24 cellular contexts compared by ENCODE assay signal in the genomic region with DNA sequence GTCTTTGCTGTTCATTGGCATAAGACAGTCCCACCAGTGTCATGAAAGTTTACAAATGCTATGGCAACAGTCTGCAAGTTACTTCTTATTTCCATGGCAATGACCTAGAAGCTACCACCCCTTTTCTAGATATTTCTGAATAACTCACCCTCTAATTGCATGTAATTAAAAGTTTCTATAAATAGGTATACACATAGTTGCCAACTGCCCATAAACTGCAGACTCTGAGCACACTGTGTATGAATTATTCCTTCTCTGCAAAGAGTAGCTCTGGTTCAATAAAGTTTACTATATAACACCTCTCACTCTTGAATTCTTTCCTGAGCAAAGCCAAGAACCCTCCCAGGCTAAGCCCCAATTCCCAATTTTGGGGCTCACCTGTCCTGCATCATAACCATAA.
"Had no signal": no experiment of that assay in that cellular context is flagged by ENCODE, and none has a peak within 500 bp of the region (broad histone marks: within the 10 kb centered on the region; RNA-seq: fewer than 3 reads in every experiment).

No MANE protein-coding gene starts in this region.

- H3K9me3 ChIP-seq: colonic mucosa, esophagus muscularis mucosa, esophagus squamous epithelium, gastrocnemius medialis, gastroesophageal sphincter had no signal

- H3K27ac ChIP-seq: colonic mucosa, coronary artery, dorsolateral prefrontal cortex, epithelial cell of prostate, esophagus muscularis mucosa, esophagus squamous epithelium, foreskin keratinocyte, gastrocnemius medialis, gastroesophageal sphincter, heart left ventricle, heart right ventricle had no signal

- H3K4me1 ChIP-seq: colonic mucosa, esophagus muscularis mucosa, esophagus squamous epithelium, foreskin keratinocyte, gastrocnemius medialis, gastroesophageal sphincter, heart left ventricle, heart right ventricle had no signal

- H3K36me3 ChIP-seq: colonic mucosa, esophagus muscularis mucosa, esophagus squamous epithelium, gastrocnemius medialis, gastroesophageal sphincter, heart left ventricle, heart right ventricle had no signal

- DNase-seq: colonic mucosa; cortex of kidney; dermis blood vessel endothelial cell; dorsolateral prefrontal cortex; effector CD4-positive, alpha-beta T cell; effector CD8-positive, alpha-beta T cell; effector memory CD4-positive, alpha-beta T cell; effector memory CD8-positive, alpha-beta T cell; endodermal cell; erythroblast; esophagus squamous epithelium; foreskin fibroblast; foreskin keratinocyte; foreskin melanocyte; gastrocnemius medialis; glutamatergic neuron; head of caudate nucleus; heart left ventricle; heart right ventricle had no signal

- ATAC-seq: effector memory CD8-positive, alpha-beta T cell; esophagus mucosa; foreskin keratinocyte; gastrocnemius medialis; gastroesophageal sphincter; heart left ventricle; heart right ventricle had no signal

- H3K4me3 ChIP-seq: colonic mucosa, coronary artery, dorsolateral prefrontal cortex, esophagus muscularis mucosa, esophagus squamous epithelium, gastrocnemius medialis, gastroesophageal sphincter, heart left ventricle, heart right ventricle had no signal

- H3K27me3 ChIP-seq: colonic mucosa, dorsolateral prefrontal cortex, esophagus muscularis mucosa, esophagus squamous epithelium, foreskin keratinocyte, gastrocnemius medialis, gastroesophageal sphincter, heart left ventricle, heart right ventricle had no signal
